Comparison of ENCODE assay signal across 8 cellular contexts in genomic region chr16:52861614-52862022, GRCh38.
DNase-seq lines count a peak whose midpoint lies in the region; ATAC-seq, FAIRE-seq and TF ChIP-seq lines count a peak whose summit lies in the region.

No MANE protein-coding gene starts in this region.

- no peak overlapping the region for H3K27ac Mint-ChIP-seq in activated T-helper 2 cell treated with anti-CD3 and anti-CD28 coated beads, Interferon-gamma antibody, Interleukin-2, Interleukin-4, amounts not matched to agents 10 μg/mL and 5 μg/mL and 100 μg/mL, durations not matched to agents 14 hours and 24 hours and 36 hours
- no peak overlapping the region for H3K27ac Mint-ChIP-seq in activated CD4-positive, alpha-beta memory T cell treated with anti-CD3 and anti-CD28 coated beads, Interleukin-2, amount 10 ng/mL, durations not matched to agents 7 days and 5 days

- intact Hi-C loops in HepG2 (cut with micrococcal nuclease; ENCODE audit: unreplicated experiment): loop anchor here (1.0 to 2.0 kb wide), 5 partner anchors 51 to 793 kb away; no protein-coding TSS in a partner anchor
- intact Hi-C loops in activated T-helper 2 cell treated with anti-CD3 and anti-CD28 coated beads, Interferon-gamma antibody, Interleukin-2, Interleukin-4, amounts not matched to agents 10 μg/mL and 5 μg/mL and 100 μg/mL, durations not matched to agents 14 hours and 24 hours and 36 hours (cut with micrococcal nuclease): no loop called here

- H3K9me3 ChIP-seq in HepG2 (ENCODE audit: low read length): no peaks in the 10 kb centered on the region

- H3K27ac ChIP-seq in VCaP (peak overlapping the region; percentile 82), HepG2 (ENCODE audit: extremely low read length, insufficient read depth, low read length) (no peak overlapping the region)

- POLR2A ChIA-PET in HepG2 (lab: Yijun Ruan, JAX): interaction anchor here (0.7 to 1.9 kb wide), 4 partner anchors 250 to 670 kb away, joined by 3 to 5 read pairs (median 4); no protein-coding TSS in a partner anchor
- POLR2A ChIA-PET in activated CD4-positive, alpha-beta memory T cell treated with anti-CD3 and anti-CD28 coated beads, Interleukin-2, amount 10 ng/mL, durations not matched to agents 7 days and 5 days (lab: Charles Lee): no interaction called here

- no peak for TF ChIP-seq POLR2A in HepG2 (IDR thresholded peaks at IDR 0.05; ENCODE audit: insufficient read depth in 1 of 2, low read depth in 2 of 2, low read length in 2 of 2)

- ATAC-seq in HepG2: peak; percentile 78
- no peak for ATAC-seq in activated T-cell treated with anti-CD3 and anti-CD28 coated beads, Interleukin-2, amount 50 U/mL, for 4 hours
- no peak for ATAC-seq in GM19467 (IDR thresholded peaks at IDR 0.05; ENCODE audit: unreplicated experiment)

- no peak overlapping the region for H2AFZ ChIP-seq in HepG2 (ENCODE audit: low read length)

- H3K4me3 ChIP-seq in HepG2 (replicated peaks in 1 of 3; ENCODE audit: insufficient read depth in 1 of 3, low read depth in 2 of 3, low read length in 3 of 3): no peak overlapping the region

- no peaks in the 10 kb centered on the region for H3K36me3 Mint-ChIP-seq in activated T-helper 2 cell treated with anti-CD3 and anti-CD28 coated beads, Interferon-gamma antibody, Interleukin-2, Interleukin-4, amounts not matched to agents 10 μg/mL and 5 μg/mL and 100 μg/mL, durations not matched to agents 14 hours and 24 hours and 36 hours (ENCODE audit: low read depth)
- no peaks in the 10 kb centered on the region for H3K36me3 Mint-ChIP-seq in activated T-cell treated with anti-CD3 and anti-CD28 coated beads, Interleukin-2, amount 50 U/mL, for 4 hours (ENCODE audit: insufficient read depth)
- no peaks in the 10 kb centered on the region for H3K36me3 Mint-ChIP-seq in activated CD4-positive, alpha-beta memory T cell treated with anti-CD3 and anti-CD28 coated beads, Interleukin-2, amount 10 ng/mL, durations not matched to agents 7 days and 5 days (ENCODE audit: low read depth)

- H3K9ac ChIP-seq in HepG2 (ENCODE audit: insufficient read depth, low read depth, low read length): no peak overlapping the region

- H3K4me1 ChIP-seq in HepG2 (ENCODE audit: insufficient read depth, low read length): peaks cover 12% of the 10 kb centered on the region

- H3K79me2 ChIP-seq in HepG2 (ENCODE audit: insufficient read depth, low read length): no peaks in the 10 kb centered on the region

- peak; percentile 91 for TF ChIP-seq RAD21 in HepG2 (CRISPR knock-in tag; IDR thresholded peaks at IDR 0.05)

- H3K9me3 Mint-ChIP-seq in activated T-helper 2 cell treated with anti-CD3 and anti-CD28 coated beads, Interferon-gamma antibody, Interleukin-2, Interleukin-4, amounts not matched to agents 10 μg/mL and 5 μg/mL and 100 μg/mL, durations not matched to agents 14 hours and 24 hours and 36 hours: no peaks in the 10 kb centered on the region
- H3K9me3 Mint-ChIP-seq in activated T-cell treated with anti-CD3 and anti-CD28 coated beads, Interleukin-2, amount 50 U/mL, for 4 hours: peaks cover 5% of the 10 kb centered on the region
- no peaks in the 10 kb centered on the region for H3K9me3 Mint-ChIP-seq in activated CD4-positive, alpha-beta memory T cell treated with anti-CD3 and anti-CD28 coated beads, Interleukin-2, amount 10 ng/mL, durations not matched to agents 7 days and 5 days

- peak overlapping the region; percentile 39 for H3K4me2 ChIP-seq in HepG2 (ENCODE audit: low read depth, low read length)

- no peaks in the 10 kb centered on the region for H4K20me1 ChIP-seq in HepG2 (ENCODE audit: insufficient read depth, low read length)

- in situ Hi-C loops in HepG2 (cut with HindIII; ENCODE audit: extremely low pct_ligation_motif_present, low pct_unique_long_range_greater_than_20kb): loop anchor here (5.0 to 25.0 kb wide), 4 partner anchors 279 to 789 kb away; no protein-coding TSS in a partner anchor

- DNase-seq in COLO829 (ENCODE audit: low spot score): peak; percentile 39
- peak; percentile 38 for DNase-seq in NCI-H1694 (lab: John Stamatoyannopoulos, UW)
- peak; percentile 65 for DNase-seq in HepG2 (ENCODE audit: low spot score)
- DNase-seq in activated T-helper 2 cell treated with anti-CD3 and anti-CD28 coated beads, Interferon-gamma antibody, Interleukin-2, Interleukin-4, amounts not matched to agents 10 μg/mL and 5 μg/mL and 100 μg/mL, durations not matched to agents 14 hours and 24 hours and 36 hours (ENCODE audit: low spot score): no peak
- no peak for DNase-seq in activated T-cell treated with anti-CD3 and anti-CD28 coated beads, Interleukin-2, amount 50 U/mL, for 4 hours
- DNase-seq in activated CD4-positive, alpha-beta memory T cell treated with anti-CD3 and anti-CD28 coated beads, Interleukin-2, amount 10 ng/mL, durations not matched to agents 7 days and 5 days: no peak

- FAIRE-seq in HepG2 (lab: Jason Lieb, UNC): peak; percentile 68

- no peaks in the 10 kb centered on the region for H3K27me3 Mint-ChIP-seq in activated T-helper 2 cell treated with anti-CD3 and anti-CD28 coated beads, Interferon-gamma antibody, Interleukin-2, Interleukin-4, amounts not matched to agents 10 μg/mL and 5 μg/mL and 100 μg/mL, durations not matched to agents 14 hours and 24 hours and 36 hours (ENCODE audit: low read depth)
- no peaks in the 10 kb centered on the region for H3K27me3 Mint-ChIP-seq in activated T-cell treated with anti-CD3 and anti-CD28 coated beads, Interleukin-2, amount 50 U/mL, for 4 hours (ENCODE audit: low read depth)
- H3K27me3 Mint-ChIP-seq in activated CD4-positive, alpha-beta memory T cell treated with anti-CD3 and anti-CD28 coated beads, Interleukin-2, amount 10 ng/mL, durations not matched to agents 7 days and 5 days: no peaks in the 10 kb centered on the region

- H3K4me3 Mint-ChIP-seq in activated T-helper 2 cell treated with anti-CD3 and anti-CD28 coated beads, Interferon-gamma antibody, Interleukin-2, Interleukin-4, amounts not matched to agents 10 μg/mL and 5 μg/mL and 100 μg/mL, durations not matched to agents 14 hours and 24 hours and 36 hours (ENCODE audit: low read depth): no peak overlapping the region
- no peak overlapping the region for H3K4me3 Mint-ChIP-seq in activated T-cell treated with anti-CD3 and anti-CD28 coated beads, Interleukin-2, amount 50 U/mL, for 4 hours
- H3K4me3 Mint-ChIP-seq in activated CD4-positive, alpha-beta memory T cell treated with anti-CD3 and anti-CD28 coated beads, Interleukin-2, amount 10 ng/mL, durations not matched to agents 7 days and 5 days: no peak overlapping the region

- CTCF ChIA-PET in HepG2 (lab: Yijun Ruan, JAX; ENCODE audit: low intra/inter-chr PET ratio, low total read pairs): interaction anchor here (1.7 to 3.8 kb wide), 4 partner anchors 279 to 793 kb away, joined by 3 to 31 read pairs (median 17); no protein-coding TSS in a partner anchor
- CTCF ChIA-PET in activated CD4-positive, alpha-beta memory T cell treated with anti-CD3 and anti-CD28 coated beads, Interleukin-2, amount 10 ng/mL, durations not matched to agents 7 days and 5 days (lab: Charles Lee): no interaction called here

- TF ChIP-seq EP300 in HepG2 (IDR thresholded peaks at IDR 0.05; ENCODE audit: low read depth in 2 of 2, low read length in 2 of 2) (0 out of 4 replicates have a peak, but pooled peaks of 1 of the 2 experiments have one; percentile 19), HepG2 (CRISPR knock-in tag; IDR thresholded peaks at IDR 0.05; ENCODE audit: borderline replicate concordance) (no peak)

- no TSS peak for BruUV-seq in HepG2 (replicated peaks; lab: Mats Ljungman, UMichigan)

- H3K4me1 Mint-ChIP-seq in activated T-helper 2 cell treated with anti-CD3 and anti-CD28 coated beads, Interferon-gamma antibody, Interleukin-2, Interleukin-4, amounts not matched to agents 10 μg/mL and 5 μg/mL and 100 μg/mL, durations not matched to agents 14 hours and 24 hours and 36 hours (ENCODE audit: low read depth): no peaks in the 10 kb centered on the region
- H3K4me1 Mint-ChIP-seq in activated T-cell treated with anti-CD3 and anti-CD28 coated beads, Interleukin-2, amount 50 U/mL, for 4 hours (ENCODE audit: low read depth): no peaks in the 10 kb centered on the region
- no peaks in the 10 kb centered on the region for H3K4me1 Mint-ChIP-seq in activated CD4-positive, alpha-beta memory T cell treated with anti-CD3 and anti-CD28 coated beads, Interleukin-2, amount 10 ng/mL, durations not matched to agents 7 days and 5 days

- H3K36me3 ChIP-seq in HepG2 (replicated peaks in 1 of 2; ENCODE audit: control insufficient read depth in 1 of 2, insufficient read depth in 2 of 2, low read length in 2 of 2): no peaks in the 10 kb centered on the region

- peaks cover 0 to 5% of the 10 kb centered on the region in 2 experiments; a peak in 1 of 5 replicates for H3K27me3 ChIP-seq in HepG2 (ENCODE audit: control insufficient read depth in 1 of 2, insufficient read depth in 2 of 2, low read length in 2 of 2)

- WGBS in HepG2 (ENCODE audit: low lambda C conversion rate): 1% methylated on average over 7 of the region's 7 CpGs

- TF ChIP-seq CTCF in VCaP (conservative IDR thresholded peaks at IDR 0.05) (peak; percentile 24), HepG2 (CRISPR knock-in tag; IDR thresholded peaks at IDR 0.05) (peak; percentile 89)

TF ChIP-seq in HepG2, 621 proteins besides CTCF, POLR2A, EP300 and RAD21 (continues in another document):
- TF ChIP-seq ZNF44 (CRISPR knock-in tag; IDR thresholded peaks at IDR 0.05) (peak; percentile 96), BCL6 (CRISPR knock-in tag; IDR thresholded peaks at IDR 0.05) (no peak), ZNF501 (CRISPR knock-in tag; IDR thresholded peaks at IDR 0.05) (peak; percentile 61), SNAPC5 (CRISPR knock-in tag; IDR thresholded peaks at IDR 0.05; ENCODE audit: borderline replicate concordance) (no peak), POGK (CRISPR knock-in tag; conservative IDR thresholded peaks at IDR 0.05) (0 out of 2 replicates have a peak, but pooled peaks have one; percentile 39), ZBTB21 (CRISPR knock-in tag; IDR thresholded peaks at IDR 0.05) (no peak), SMAD9 (CRISPR knock-in tag; IDR thresholded peaks at IDR 0.05) (no peak), ARNT2 (CRISPR knock-in tag; IDR thresholded peaks at IDR 0.05; ENCODE audit: low read depth) (no peak)

Comparison
In these comparisons a context has a peak if more than half of its experiments do, and no peak if none do; other contexts are left out.
1. DNase-seq: peak in COLO829 (single experiment), NCI-H1694 (single experiment) and HepG2 (single experiment); none in activated T-helper 2 cell treated with anti-CD3 and anti-CD28 coated beads, Interferon-gamma antibody, Interleukin-2, Interleukin-4, amounts not matched to agents 10 μg/mL and 5 μg/mL and 100 μg/mL, durations not matched to agents 14 hours and 24 hours and 36 hours (single experiment), activated T-cell treated with anti-CD3 and anti-CD28 coated beads, Interleukin-2, amount 50 U/mL, for 4 hours (single experiment) and activated CD4-positive, alpha-beta memory T cell treated with anti-CD3 and anti-CD28 coated beads, Interleukin-2, amount 10 ng/mL, durations not matched to agents 7 days and 5 days (single experiment).